In the genomic region with DNA sequence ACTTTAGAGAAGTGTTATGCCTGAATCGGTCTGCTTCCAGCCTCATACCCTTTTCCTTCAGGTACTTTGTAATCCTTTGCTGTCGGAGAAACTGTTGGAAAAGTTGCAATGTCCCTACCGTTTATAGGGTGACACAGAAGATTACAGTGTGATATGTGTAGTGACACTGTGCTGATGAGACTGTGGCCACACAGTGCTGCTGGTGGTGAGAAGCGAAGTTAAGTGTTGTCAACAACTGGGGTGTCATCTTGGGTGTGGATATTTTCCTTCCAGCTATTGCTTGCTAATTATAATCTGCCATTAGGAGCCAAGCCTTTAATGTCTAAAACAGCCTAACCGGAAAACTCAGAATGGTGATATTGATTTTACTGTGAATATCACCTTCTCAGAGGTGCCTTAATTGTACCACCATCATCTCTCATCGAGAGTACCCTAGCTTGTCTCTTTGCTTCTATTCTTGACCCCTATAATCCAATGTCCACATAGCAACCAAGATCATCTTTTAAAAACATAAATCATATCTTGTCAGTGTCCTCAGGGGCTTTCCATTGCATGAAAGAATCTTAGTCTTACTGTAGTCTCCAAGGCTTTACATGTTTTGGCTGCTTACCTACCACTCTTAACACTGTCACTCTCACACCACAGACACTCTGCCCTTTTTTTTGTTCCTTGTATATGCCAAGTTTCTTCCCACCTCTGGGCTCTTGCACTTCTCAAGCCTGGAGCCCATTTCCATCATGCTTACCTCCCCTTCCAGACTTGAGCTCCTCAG, we compare ENCODE assay signal across 2 cellular contexts.
TF ChIP-seq lines count a peak whose summit lies in the region.

No MANE protein-coding gene starts in this region.

TF ChIP-seq in GM23338, 12 proteins besides CTCF, POLR2A, EP300 and RAD21 (continued from another document and continues in another):
- TF ChIP-seq ETS1 (IDR thresholded peaks at IDR 0.05) (no peak), JUNB (IDR thresholded peaks at IDR 0.05; ENCODE audit: unreplicated experiment) (no peak), STAT1 (IDR thresholded peaks at IDR 0.05; ENCODE audit: unreplicated experiment) (no peak), ZNF462 (CRISPR knock-in tag; IDR thresholded peaks at IDR 0.05) (no peak), EZH2 (IDR thresholded peaks at IDR 0.05; ENCODE audit: low read depth, unreplicated experiment) (no peak), NANOG (IDR thresholded peaks at IDR 0.05; ENCODE audit: borderline replicate concordance) (no peak)
- TF ChIP-seq, protein P1, sequence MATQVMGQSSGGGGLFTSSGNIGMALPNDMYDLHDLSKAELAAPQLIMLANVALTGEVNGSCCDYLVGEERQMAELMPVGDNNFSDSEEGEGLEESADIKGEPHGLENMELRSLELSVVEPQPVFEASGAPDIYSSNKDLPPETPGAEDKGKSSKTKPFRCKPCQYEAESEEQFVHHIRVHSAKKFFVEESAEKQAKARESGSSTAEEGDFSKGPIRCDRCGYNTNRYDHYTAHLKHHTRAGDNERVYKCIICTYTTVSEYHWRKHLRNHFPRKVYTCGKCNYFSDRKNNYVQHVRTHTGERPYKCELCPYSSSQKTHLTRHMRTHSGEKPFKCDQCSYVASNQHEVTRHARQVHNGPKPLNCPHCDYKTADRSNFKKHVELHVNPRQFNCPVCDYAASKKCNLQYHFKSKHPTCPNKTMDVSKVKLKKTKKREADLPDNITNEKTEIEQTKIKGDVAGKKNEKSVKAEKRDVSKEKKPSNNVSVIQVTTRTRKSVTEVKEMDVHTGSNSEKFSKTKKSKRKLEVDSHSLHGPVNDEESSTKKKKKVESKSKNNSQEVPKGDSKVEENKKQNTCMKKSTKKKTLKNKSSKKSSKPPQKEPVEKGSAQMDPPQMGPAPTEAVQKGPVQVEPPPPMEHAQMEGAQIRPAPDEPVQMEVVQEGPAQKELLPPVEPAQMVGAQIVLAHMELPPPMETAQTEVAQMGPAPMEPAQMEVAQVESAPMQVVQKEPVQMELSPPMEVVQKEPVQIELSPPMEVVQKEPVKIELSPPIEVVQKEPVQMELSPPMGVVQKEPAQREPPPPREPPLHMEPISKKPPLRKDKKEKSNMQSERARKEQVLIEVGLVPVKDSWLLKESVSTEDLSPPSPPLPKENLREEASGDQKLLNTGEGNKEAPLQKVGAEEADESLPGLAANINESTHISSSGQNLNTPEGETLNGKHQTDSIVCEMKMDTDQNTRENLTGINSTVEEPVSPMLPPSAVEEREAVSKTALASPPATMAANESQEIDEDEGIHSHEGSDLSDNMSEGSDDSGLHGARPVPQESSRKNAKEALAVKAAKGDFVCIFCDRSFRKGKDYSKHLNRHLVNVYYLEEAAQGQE (IDR thresholded peaks at IDR 0.05; ENCODE audit: unreplicated experiment), result no peak

TF ChIP-seq in K562, 482 proteins besides CTCF, POLR2A, EP300 and RAD21 (continued from another document):
- no peak for TF ChIP-seq ZBTB5 (IDR thresholded peaks at IDR 0.05)
